In the genomic region with DNA sequence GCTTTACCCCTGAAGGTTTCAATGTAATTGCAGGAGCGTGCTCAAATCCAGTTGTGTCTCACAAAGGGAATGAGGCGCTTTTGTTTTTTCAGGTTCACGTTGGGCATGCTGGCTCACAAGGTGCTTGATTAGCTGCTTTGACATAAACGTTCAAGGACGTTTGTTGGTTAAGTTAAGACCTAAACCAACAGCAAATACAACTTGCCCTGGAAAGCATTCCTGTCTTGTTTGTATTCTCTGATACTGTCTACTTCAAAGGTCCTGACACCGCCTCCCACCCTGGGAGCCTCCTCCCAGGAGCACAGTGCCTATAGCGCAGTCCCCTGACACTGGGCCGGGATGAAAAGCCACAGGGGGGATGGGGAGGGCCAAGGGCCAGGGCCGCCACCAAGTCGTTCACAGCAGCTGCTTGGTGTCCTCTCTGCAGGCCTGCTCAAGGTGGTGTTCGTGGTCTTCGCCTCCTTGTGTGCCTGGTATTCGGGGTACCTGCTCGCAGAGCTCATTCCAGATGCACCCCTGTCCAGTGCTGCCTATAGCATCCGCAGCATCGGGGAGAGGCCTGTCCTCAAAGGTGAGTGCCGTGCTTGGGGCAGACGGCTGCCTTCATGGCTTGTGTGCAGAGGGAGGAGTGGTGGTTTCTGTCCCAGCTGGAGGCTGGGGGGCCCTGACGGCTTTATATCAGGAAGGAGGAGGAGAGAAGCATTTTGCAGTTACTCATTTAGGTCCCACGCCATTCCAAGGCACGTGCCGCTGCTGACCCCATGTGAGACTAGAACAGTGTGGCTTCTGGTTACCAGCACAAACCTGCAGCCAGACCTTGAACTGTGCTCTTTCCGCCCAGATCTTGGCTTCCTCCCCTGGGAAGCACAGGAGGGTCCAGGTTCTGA, we compare ENCODE assay signal across 1 cellular context.
TF ChIP-seq lines count a peak whose summit lies in the region.

No MANE protein-coding gene starts in this region.

TF ChIP-seq in HepG2, 621 proteins besides CTCF, POLR2A, EP300 and RAD21 (continued from another document and continues in another):
- TF ChIP-seq, protein P1, sequence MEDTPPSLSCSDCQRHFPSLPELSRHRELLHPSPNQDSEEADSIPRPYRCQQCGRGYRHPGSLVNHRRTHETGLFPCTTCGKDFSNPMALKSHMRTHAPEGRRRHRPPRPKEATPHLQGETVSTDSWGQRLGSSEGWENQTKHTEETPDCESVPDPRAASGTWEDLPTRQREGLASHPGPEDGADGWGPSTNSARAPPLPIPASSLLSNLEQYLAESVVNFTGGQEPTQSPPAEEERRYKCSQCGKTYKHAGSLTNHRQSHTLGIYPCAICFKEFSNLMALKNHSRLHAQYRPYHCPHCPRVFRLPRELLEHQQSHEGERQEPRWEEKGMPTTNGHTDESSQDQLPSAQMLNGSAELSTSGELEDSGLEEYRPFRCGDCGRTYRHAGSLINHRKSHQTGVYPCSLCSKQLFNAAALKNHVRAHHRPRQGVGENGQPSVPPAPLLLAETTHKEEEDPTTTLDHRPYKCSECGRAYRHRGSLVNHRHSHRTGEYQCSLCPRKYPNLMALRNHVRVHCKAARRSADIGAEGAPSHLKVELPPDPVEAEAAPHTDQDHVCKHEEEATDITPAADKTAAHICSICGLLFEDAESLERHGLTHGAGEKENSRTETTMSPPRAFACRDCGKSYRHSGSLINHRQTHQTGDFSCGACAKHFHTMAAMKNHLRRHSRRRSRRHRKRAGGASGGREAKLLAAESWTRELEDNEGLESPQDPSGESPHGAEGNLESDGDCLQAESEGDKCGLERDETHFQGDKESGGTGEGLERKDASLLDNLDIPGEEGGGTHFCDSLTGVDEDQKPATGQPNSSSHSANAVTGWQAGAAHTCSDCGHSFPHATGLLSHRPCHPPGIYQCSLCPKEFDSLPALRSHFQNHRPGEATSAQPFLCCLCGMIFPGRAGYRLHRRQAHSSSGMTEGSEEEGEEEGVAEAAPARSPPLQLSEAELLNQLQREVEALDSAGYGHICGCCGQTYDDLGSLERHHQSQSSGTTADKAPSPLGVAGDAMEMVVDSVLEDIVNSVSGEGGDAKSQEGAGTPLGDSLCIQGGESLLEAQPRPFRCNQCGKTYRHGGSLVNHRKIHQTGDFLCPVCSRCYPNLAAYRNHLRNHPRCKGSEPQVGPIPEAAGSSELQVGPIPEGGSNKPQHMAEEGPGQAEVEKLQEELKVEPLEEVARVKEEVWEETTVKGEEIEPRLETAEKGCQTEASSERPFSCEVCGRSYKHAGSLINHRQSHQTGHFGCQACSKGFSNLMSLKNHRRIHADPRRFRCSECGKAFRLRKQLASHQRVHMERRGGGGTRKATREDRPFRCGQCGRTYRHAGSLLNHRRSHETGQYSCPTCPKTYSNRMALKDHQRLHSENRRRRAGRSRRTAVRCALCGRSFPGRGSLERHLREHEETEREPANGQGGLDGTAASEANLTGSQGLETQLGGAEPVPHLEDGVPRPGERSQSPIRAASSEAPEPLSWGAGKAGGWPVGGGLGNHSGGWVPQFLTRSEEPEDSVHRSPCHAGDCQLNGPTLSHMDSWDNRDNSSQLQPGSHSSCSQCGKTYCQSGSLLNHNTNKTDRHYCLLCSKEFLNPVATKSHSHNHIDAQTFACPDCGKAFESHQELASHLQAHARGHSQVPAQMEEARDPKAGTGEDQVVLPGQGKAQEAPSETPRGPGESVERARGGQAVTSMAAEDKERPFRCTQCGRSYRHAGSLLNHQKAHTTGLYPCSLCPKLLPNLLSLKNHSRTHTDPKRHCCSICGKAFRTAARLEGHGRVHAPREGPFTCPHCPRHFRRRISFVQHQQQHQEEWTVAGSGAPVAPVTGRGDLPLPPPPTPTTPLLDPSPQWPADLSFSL (CRISPR knock-in tag; IDR thresholded peaks at IDR 0.05), result no peak
- no peak for TF ChIP-seq AHR (CRISPR knock-in tag; IDR thresholded peaks at IDR 0.05)
- TF ChIP-seq ZNF263 (CRISPR knock-in tag; IDR thresholded peaks at IDR 0.05), result peak; percentile 98
- TF ChIP-seq, protein P2, sequence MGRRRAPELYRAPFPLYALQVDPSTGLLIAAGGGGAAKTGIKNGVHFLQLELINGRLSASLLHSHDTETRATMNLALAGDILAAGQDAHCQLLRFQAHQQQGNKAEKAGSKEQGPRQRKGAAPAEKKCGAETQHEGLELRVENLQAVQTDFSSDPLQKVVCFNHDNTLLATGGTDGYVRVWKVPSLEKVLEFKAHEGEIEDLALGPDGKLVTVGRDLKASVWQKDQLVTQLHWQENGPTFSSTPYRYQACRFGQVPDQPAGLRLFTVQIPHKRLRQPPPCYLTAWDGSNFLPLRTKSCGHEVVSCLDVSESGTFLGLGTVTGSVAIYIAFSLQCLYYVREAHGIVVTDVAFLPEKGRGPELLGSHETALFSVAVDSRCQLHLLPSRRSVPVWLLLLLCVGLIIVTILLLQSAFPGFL (CRISPR knock-in tag; IDR thresholded peaks at IDR 0.05), result no peak
- TF ChIP-seq ZNF678 (CRISPR knock-in tag; IDR thresholded peaks at IDR 0.05), result no peak
- peak; percentile 73 for TF ChIP-seq ZNF614 (CRISPR knock-in tag; IDR thresholded peaks at IDR 0.05; ENCODE audit: borderline replicate concordance)
- no peak; the same call in 1 of the 2 replicates for TF ChIP-seq SSRP1 (CRISPR knock-in tag; IDR thresholded peaks at IDR 0.05)
- TF ChIP-seq, protein P3, sequence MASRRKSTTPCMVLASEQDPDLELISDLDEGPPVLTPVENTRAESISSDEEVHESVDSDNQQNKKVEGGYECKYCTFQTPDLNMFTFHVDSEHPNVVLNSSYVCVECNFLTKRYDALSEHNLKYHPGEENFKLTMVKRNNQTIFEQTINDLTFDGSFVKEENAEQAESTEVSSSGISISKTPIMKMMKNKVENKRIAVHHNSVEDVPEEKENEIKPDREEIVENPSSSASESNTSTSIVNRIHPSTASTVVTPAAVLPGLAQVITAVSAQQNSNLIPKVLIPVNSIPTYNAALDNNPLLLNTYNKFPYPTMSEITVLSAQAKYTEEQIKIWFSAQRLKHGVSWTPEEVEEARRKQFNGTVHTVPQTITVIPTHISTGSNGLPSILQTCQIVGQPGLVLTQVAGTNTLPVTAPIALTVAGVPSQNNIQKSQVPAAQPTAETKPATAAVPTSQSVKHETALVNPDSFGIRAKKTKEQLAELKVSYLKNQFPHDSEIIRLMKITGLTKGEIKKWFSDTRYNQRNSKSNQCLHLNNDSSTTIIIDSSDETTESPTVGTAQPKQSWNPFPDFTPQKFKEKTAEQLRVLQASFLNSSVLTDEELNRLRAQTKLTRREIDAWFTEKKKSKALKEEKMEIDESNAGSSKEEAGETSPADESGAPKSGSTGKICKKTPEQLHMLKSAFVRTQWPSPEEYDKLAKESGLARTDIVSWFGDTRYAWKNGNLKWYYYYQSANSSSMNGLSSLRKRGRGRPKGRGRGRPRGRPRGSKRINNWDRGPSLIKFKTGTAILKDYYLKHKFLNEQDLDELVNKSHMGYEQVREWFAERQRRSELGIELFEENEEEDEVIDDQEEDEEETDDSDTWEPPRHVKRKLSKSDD (CRISPR knock-in tag; IDR thresholded peaks at IDR 0.05; ENCODE audit: low read depth), result peak; percentile 14; the same call in 1 of the 2 replicates
- TF ChIP-seq PRMT3 (CRISPR knock-in tag; IDR thresholded peaks at IDR 0.05; ENCODE audit: borderline replicate concordance, low read depth), result no peak; the same call in 1 of the 2 replicates
- TF ChIP-seq, protein P4, sequence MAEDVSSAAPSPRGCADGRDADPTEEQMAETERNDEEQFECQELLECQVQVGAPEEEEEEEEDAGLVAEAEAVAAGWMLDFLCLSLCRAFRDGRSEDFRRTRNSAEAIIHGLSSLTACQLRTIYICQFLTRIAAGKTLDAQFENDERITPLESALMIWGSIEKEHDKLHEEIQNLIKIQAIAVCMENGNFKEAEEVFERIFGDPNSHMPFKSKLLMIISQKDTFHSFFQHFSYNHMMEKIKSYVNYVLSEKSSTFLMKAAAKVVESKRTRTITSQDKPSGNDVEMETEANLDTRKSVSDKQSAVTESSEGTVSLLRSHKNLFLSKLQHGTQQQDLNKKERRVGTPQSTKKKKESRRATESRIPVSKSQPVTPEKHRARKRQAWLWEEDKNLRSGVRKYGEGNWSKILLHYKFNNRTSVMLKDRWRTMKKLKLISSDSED (CRISPR knock-in tag; IDR thresholded peaks at IDR 0.05), result no peak
- TF ChIP-seq, protein P5, sequence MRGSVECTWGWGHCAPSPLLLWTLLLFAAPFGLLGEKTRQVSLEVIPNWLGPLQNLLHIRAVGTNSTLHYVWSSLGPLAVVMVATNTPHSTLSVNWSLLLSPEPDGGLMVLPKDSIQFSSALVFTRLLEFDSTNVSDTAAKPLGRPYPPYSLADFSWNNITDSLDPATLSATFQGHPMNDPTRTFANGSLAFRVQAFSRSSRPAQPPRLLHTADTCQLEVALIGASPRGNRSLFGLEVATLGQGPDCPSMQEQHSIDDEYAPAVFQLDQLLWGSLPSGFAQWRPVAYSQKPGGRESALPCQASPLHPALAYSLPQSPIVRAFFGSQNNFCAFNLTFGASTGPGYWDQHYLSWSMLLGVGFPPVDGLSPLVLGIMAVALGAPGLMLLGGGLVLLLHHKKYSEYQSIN (CRISPR knock-in tag; IDR thresholded peaks at IDR 0.05; ENCODE audit: borderline replicate concordance), result no peak
- TF ChIP-seq ZFY (CRISPR knock-in tag; IDR thresholded peaks at IDR 0.05), result peak; percentile 76; the same call in 1 of the 2 replicates
- TF ChIP-seq TGIF2 (CRISPR knock-in tag; IDR thresholded peaks at IDR 0.05), result peak; percentile 89; the same call in 1 of the 2 replicates
- no peak for TF ChIP-seq ZNF24 (IDR thresholded peaks at IDR 0.05)
- peak; percentile 88 for TF ChIP-seq TCF7L2 (IDR thresholded peaks at IDR 0.05; ENCODE audit: low read depth, low read length)
- peak; percentile 72 for TF ChIP-seq KDM2A (CRISPR knock-in tag; IDR thresholded peaks at IDR 0.05; ENCODE audit: borderline replicate concordance, low read depth)
- TF ChIP-seq MIER3 (CRISPR knock-in tag; IDR thresholded peaks at IDR 0.05; ENCODE audit: borderline replicate concordance), result no peak; the same call in 1 of the 2 replicates
- TF ChIP-seq, protein P6, sequence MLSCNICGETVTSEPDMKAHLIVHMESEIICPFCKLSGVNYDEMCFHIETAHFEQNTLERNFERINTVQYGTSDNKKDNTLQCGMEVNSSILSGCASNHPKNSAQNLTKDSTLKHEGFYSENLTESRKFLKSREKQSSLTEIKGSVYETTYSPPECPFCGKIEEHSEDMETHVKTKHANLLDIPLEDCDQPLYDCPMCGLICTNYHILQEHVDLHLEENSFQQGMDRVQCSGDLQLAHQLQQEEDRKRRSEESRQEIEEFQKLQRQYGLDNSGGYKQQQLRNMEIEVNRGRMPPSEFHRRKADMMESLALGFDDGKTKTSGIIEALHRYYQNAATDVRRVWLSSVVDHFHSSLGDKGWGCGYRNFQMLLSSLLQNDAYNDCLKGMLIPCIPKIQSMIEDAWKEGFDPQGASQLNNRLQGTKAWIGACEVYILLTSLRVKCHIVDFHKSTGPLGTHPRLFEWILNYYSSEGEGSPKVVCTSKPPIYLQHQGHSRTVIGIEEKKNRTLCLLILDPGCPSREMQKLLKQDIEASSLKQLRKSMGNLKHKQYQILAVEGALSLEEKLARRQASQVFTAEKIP (CRISPR knock-in tag; IDR thresholded peaks at IDR 0.05; ENCODE audit: borderline replicate concordance), result no peak
- TF ChIP-seq IRX3 (CRISPR knock-in tag; IDR thresholded peaks at IDR 0.05; ENCODE audit: borderline replicate concordance, low read depth), result no peak; the same call in 1 of the 2 replicates
- peak; percentile 49 for TF ChIP-seq CEBPG (CRISPR knock-in tag; IDR thresholded peaks at IDR 0.05)
- TF ChIP-seq NFYC (CRISPR knock-in tag; IDR thresholded peaks at IDR 0.05), result 0 out of 2 replicates have a peak, but pooled peaks have one; percentile 19
- TF ChIP-seq HOXA5 (CRISPR knock-in tag; IDR thresholded peaks at IDR 0.05), result no peak; the same call in 1 of the 2 replicates
- TF ChIP-seq ZNF749 (CRISPR knock-in tag; IDR thresholded peaks at IDR 0.05; ENCODE audit: borderline replicate concordance), result 0 out of 2 replicates have a peak, but pooled peaks have one; percentile 8
- TF ChIP-seq RFX1 (IDR thresholded peaks at IDR 0.05), result no peak
- no peak for TF ChIP-seq RELA (CRISPR knock-in tag; IDR thresholded peaks at IDR 0.05)
- no peak for TF ChIP-seq ATAD3A (CRISPR knock-in tag; IDR thresholded peaks at IDR 0.05)
- TF ChIP-seq NRL (CRISPR knock-in tag; IDR thresholded peaks at IDR 0.05; ENCODE audit: borderline replicate concordance), result no peak; the same call in 1 of the 2 replicates
- no peak for TF ChIP-seq ZNF296 (CRISPR knock-in tag; conservative IDR thresholded peaks at IDR 0.05)
- TF ChIP-seq, protein P7, sequence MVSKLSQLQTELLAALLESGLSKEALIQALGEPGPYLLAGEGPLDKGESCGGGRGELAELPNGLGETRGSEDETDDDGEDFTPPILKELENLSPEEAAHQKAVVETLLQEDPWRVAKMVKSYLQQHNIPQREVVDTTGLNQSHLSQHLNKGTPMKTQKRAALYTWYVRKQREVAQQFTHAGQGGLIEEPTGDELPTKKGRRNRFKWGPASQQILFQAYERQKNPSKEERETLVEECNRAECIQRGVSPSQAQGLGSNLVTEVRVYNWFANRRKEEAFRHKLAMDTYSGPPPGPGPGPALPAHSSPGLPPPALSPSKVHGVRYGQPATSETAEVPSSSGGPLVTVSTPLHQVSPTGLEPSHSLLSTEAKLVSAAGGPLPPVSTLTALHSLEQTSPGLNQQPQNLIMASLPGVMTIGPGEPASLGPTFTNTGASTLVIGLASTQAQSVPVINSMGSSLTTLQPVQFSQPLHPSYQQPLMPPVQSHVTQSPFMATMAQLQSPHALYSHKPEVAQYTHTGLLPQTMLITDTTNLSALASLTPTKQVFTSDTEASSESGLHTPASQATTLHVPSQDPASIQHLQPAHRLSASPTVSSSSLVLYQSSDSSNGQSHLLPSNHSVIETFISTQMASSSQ (IDR thresholded peaks at IDR 0.05; ENCODE audit: low read depth), result peak; percentile 78
- TF ChIP-seq, protein P7 (CRISPR knock-in tag; IDR thresholded peaks at IDR 0.05; ENCODE audit: borderline replicate concordance), result peak; percentile 81; the same call in 1 of the 2 replicates
- TF ChIP-seq, protein P8, sequence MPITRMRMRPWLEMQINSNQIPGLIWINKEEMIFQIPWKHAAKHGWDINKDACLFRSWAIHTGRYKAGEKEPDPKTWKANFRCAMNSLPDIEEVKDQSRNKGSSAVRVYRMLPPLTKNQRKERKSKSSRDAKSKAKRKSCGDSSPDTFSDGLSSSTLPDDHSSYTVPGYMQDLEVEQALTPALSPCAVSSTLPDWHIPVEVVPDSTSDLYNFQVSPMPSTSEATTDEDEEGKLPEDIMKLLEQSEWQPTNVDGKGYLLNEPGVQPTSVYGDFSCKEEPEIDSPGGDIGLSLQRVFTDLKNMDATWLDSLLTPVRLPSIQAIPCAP (CRISPR knock-in tag; IDR thresholded peaks at IDR 0.05; ENCODE audit: low read depth), result no peak
- TF ChIP-seq ZNF792 (CRISPR knock-in tag; IDR thresholded peaks at IDR 0.05), result peak; percentile 34; the same call in 1 of the 2 replicates
